In the genomic region with DNA sequence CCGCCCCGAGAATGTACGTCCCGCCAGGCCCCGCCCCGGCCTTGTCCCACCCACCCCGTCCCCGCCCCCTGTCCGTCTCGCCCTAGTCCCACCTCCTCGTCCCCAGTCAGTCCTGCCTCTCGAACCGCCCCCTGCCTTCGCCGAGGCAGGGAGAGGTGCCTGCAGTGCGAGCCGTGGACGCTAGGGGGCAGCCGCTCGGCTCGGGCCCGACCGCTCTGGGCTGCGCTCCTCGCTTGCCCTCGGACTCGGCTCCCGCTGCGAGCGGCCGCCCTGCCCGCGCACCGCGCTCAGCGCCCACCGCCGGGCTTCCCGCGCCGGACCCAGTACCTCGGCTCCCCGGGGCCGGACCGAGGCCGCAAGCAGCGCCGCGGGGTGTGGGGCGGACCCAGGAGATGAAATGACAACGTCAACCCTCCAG, we compare ENCODE assay signal across 8 cellular contexts. TPM values are rescaled to one million over a fixed set of nuclear protein-coding genes. Genes with fewer than 3 reads are reported as not detected.
DNase-seq lines count a peak whose midpoint lies in the region; ATAC-seq and TF ChIP-seq lines count a peak whose summit lies in the region.

A gene (plus strand): TSS at position 236 of the 418 bp plus-strand sequence. CDS start 162 bp downstream, at position 398.

- peak within 1 kb of the TSS; percentile 73 to 88 for H3K4me3 ChIP-seq in prostate gland
- peak within 1 kb of the TSS; percentile 86 for H3K4me3 ChIP-seq in urinary bladder (ENCODE audit: low read depth, low read length)

- TF ChIP-seq CTCF in GM13976 (IDR thresholded peaks at IDR 0.05; ENCODE audit: borderline replicate concordance, control extremely low read depth, extremely low read depth, insufficient read depth, missing control alignments) (peak; percentile 100), prostate gland (IDR thresholded peaks at IDR 0.05) (peak; percentile 94 to 97 (median 95))

- intact Hi-C loops in left cardiac atrium (cut with DNase I) (no loop called here), prostate gland (cut with DNase I) (no loop called here)

- DNase-seq in GM13976 (ENCODE audit: low spot score) (peak; percentile 99), NCI-H146 (lab: John Stamatoyannopoulos, UW) (peak; percentile 91), T-helper 1 cell (peak; percentile 94 to 97 (median 96)), amniotic epithelial cell (ENCODE audit: low read depth) (peak; percentile 92), left cardiac atrium (peak; percentile 96), prostate gland (ENCODE audit: low spot score) (peak; percentile 95)

- no CpG with 5 or more reads among the region's 51 CpGs for WGBS in prostate gland
- under 1% methylated on average over 51 of the region's 51 CpGs for WGBS in urinary bladder

- H3K36me3 ChIP-seq in prostate gland (peaks cover 0 to 3% of the 10 kb centered on the region in 2 donors), urinary bladder (ENCODE audit: insufficient read depth) (no peaks in the 10 kb centered on the region)

- H3K4me1 ChIP-seq in prostate gland (replicated peaks) (peaks cover 4% of the 10 kb centered on the region), urinary bladder (ENCODE audit: insufficient read depth) (no peaks in the 10 kb centered on the region)

- peak; percentile 50 for TF ChIP-seq POLR2A in prostate gland (IDR thresholded peaks at IDR 0.05)

- H3K9me3 ChIP-seq in prostate gland: no peaks in the 10 kb centered on the region

- H3K27ac ChIP-seq in prostate gland (peak within 1 kb of the TSS; percentile 80 to 90), urinary bladder (ENCODE audit: low read depth) (peak within 1 kb of the TSS; percentile 91)

- no peaks in the 10 kb centered on the region for H3K27me3 ChIP-seq in prostate gland (replicated peaks; ENCODE audit: insufficient read depth)

- peak; percentile 88 for ATAC-seq in HG02870 (IDR thresholded peaks at IDR 0.05; ENCODE audit: unreplicated experiment)
- peak; percentile 95 to 98 for ATAC-seq in left cardiac atrium

- in situ Hi-C loops in GM13976 (cut with MboI; ENCODE audit: low sequenced_read_pairs, unreplicated experiment): no loop called here

RNA-seq across cellular contexts. Expression of the gene that starts here (rescaled TPM):
- total RNA-seq in left cardiac atrium: 10 to 100 TPM; 22.4 to 30.0 TPM
- total RNA-seq in prostate gland: 10 to 100 TPM; 44.8 to 46.1 TPM
- total RNA-seq in urinary bladder: 15.7 TPM
- 36.7 TPM for polyA plus RNA-seq in urinary bladder

Comparison
In these comparisons a context has a peak if more than half of its experiments do, and no peak if none do; other contexts are left out.
1. Peak in every context shown above with its lines: DNase-seq, ATAC-seq, H3K4me3 ChIP-seq and H3K27ac ChIP-seq.